ENCODE assay signal across 1 cellular context in the genomic region with DNA sequence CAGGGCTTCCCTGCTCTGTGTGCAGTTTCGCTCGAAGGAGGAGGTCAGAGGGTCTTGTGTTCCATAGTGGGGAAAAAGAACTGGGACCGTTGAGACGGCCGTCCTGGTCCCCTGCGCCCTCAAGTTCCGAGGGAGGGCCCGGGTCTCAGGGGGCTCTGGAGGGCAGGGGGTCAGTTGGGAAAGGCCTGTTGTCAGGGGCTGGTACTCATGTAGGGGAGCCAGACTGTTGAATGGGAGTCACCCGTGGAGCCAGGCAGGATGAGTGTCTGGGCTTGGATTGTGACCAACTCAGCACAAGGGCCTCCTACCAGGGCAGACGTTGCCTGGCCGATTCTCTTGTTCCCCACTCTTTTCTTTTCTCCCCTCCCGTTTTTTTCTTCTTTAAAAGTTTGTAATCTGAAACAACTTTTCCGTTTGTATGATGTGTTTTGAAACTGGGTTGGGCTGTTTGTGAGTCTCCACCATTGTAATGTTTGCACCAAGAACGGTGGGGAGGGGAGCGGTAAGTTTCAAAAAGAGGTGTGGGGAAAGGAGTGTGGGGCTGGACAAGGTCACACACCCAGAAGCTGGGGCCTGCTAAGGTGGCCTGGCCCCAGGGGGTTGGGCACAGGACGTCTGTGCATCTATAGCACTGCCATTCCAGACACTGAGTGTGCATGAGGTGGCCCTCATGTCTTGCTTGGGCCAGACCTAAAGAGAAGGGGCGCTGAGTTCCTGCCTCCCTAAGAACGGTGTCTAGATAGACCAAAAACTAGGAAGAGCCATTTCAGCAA.
TF ChIP-seq lines count a peak whose summit lies in the region.

No MANE protein-coding gene starts in this region.

TF ChIP-seq in IMR-90, 13 proteins besides CTCF, POLR2A, EP300 and RAD21 (continued from another document):
- TF ChIP-seq, protein P1, sequence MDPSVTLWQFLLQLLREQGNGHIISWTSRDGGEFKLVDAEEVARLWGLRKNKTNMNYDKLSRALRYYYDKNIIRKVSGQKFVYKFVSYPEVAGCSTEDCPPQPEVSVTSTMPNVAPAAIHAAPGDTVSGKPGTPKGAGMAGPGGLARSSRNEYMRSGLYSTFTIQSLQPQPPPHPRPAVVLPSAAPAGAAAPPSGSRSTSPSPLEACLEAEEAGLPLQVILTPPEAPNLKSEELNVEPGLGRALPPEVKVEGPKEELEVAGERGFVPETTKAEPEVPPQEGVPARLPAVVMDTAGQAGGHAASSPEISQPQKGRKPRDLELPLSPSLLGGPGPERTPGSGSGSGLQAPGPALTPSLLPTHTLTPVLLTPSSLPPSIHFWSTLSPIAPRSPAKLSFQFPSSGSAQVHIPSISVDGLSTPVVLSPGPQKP (IDR thresholded peaks at IDR 0.05; ENCODE audit: borderline replicate concordance, low read depth, low read length), result no peak
- no peak for TF ChIP-seq MXI1 (IDR thresholded peaks at IDR 0.05; ENCODE audit: borderline replicate concordance, low read depth, low read length)
